In the genomic region with DNA sequence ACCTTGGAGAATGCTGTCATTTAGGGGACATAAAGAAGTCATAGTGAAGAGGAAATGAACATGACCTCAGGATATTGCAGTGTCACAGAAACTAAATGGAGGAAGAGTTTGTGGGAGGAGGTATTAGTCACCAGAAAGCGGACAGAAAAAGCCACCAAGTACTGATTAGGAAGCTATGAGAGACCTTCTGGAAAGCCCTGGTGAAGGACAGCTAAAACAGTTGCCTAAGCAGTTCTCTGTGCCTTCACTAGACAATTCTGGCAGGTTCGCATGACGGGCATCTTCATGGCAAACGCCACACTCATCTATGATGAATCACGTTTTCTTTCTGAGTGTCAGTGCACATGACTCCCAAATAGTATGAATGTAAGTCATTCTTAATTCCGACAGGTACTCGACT, we compare ENCODE assay signal across 11 cellular contexts.
DNase-seq lines count a peak whose midpoint lies in the region; ATAC-seq, FAIRE-seq and TF ChIP-seq lines count a peak whose summit lies in the region.
"Had no signal": no experiment of that assay in that cellular context is flagged by ENCODE, and none has a peak within 500 bp of the region (broad histone marks: within the 10 kb centered on the region; RNA-seq: fewer than 3 reads in every experiment).

No MANE protein-coding gene starts in this region.

- H3K27me3 ChIP-seq in bronchial epithelial cell (ENCODE audit: control insufficient read depth, insufficient read depth, low read length), result peaks cover 2% of the 10 kb centered on the region

- peaks cover 0 to 2% of the 10 kb centered on the region in 2 donors for H3K36me3 Mint-ChIP-seq in CD14-positive monocyte
- H3K36me3 Mint-ChIP-seq in activated CD4-positive, alpha-beta T cell treated with anti-CD3 and anti-CD28 coated beads, Interleukin-2, amount 10 ng/mL, durations not matched to agents 7 days and 5 days (ENCODE audit: low read depth), result no peaks in the 10 kb centered on the region

- TF ChIP-seq CTCF in CD14-positive monocyte (IDR thresholded peaks at IDR 0.05) (no peak), bronchial epithelial cell (IDR thresholded peaks at IDR 0.05; ENCODE audit: insufficient read depth, low read length, severe bottlenecking) (no peak)

- peaks cover 5 to 9% (median 6%) of the 10 kb centered on the region in 3 donors for H3K27me3 Mint-ChIP-seq in CD14-positive monocyte (ENCODE audit: low read depth in 3 of 3)
- no peaks in the 10 kb centered on the region for H3K27me3 Mint-ChIP-seq in activated CD4-positive, alpha-beta T cell treated with anti-CD3 and anti-CD28 coated beads, Interleukin-2, amount 10 ng/mL, durations not matched to agents 7 days and 5 days

- H3K4me3 Mint-ChIP-seq in CD14-positive monocyte, result peak overlapping the region in 1 of 2 donors; percentile 46
- no peak overlapping the region for H3K4me3 Mint-ChIP-seq in activated CD4-positive, alpha-beta T cell treated with anti-CD3 and anti-CD28 coated beads, Interleukin-2, amount 10 ng/mL, durations not matched to agents 7 days and 5 days
- H3K4me3 Mint-ChIP-seq: H9 had no signal

- H3K36me3 ChIP-seq in bronchial epithelial cell (ENCODE audit: control insufficient read depth, insufficient read depth, low read length), result no peaks in the 10 kb centered on the region

- peaks cover 35% of the 10 kb centered on the region for H3K4me1 Mint-ChIP-seq in CD14-positive monocyte
- H3K4me1 Mint-ChIP-seq in activated CD4-positive, alpha-beta T cell treated with anti-CD3 and anti-CD28 coated beads, Interleukin-2, amount 10 ng/mL, durations not matched to agents 7 days and 5 days, result no peaks in the 10 kb centered on the region

- peak; percentile 74 for ATAC-seq in GM19463 (IDR thresholded peaks at IDR 0.05; ENCODE audit: unreplicated experiment)

- CTCF ChIA-PET in activated CD4-positive, alpha-beta T cell treated with anti-CD3 and anti-CD28 coated beads, Interleukin-2, amount 10 ng/mL, durations not matched to agents 7 days and 5 days (lab: Charles Lee), result no interaction called here

- DNase-seq in CD14-positive monocyte (ENCODE audit: low spot score) (peak; percentile 72), Kasumi-1 (lab: John Stamatoyannopoulos, UW) (peak; percentile 89 to 90), bronchial epithelial cell (ENCODE audit: low read depth) (no peak), foreskin melanocyte (no peak), OCI-M2 (lab: John Stamatoyannopoulos, UW; ENCODE audit: unreplicated experiment) (no peak)
- no peak for DNase-seq in activated T-cell treated with anti-CD3 and anti-CD28 coated beads, Interleukin-2, amount 50 U/mL, for 1 hour
- DNase-seq in activated CD4-positive, alpha-beta T cell treated with anti-CD3 and anti-CD28 coated beads, Interleukin-2, amount 10 ng/mL, durations not matched to agents 7 days and 5 days, result no peak
- DNase-seq: H9, left cardiac atrium, NCI-H446 treated with DMSO at 0.1 percent for 48 hours had no signal

- H3K4me3 ChIP-seq in bronchial epithelial cell (ENCODE audit: low read depth, low read length), result no peak overlapping the region

- H3K27ac Mint-ChIP-seq in CD14-positive monocyte, result peak overlapping the region in 6 of 7 donors; percentile 7 to 66 (median 56)
- H3K27ac Mint-ChIP-seq in activated CD4-positive, alpha-beta T cell treated with anti-CD3 and anti-CD28 coated beads, Interleukin-2, amount 10 ng/mL, durations not matched to agents 7 days and 5 days, result no peak overlapping the region
- H3K27ac Mint-ChIP-seq: H9 had no signal

- intact Hi-C loops in CD14-positive monocyte (cut with micrococcal nuclease), result no loop called here

- FAIRE-seq in bronchial epithelial cell (lab: Jason Lieb, UNC), result peak; percentile 58

- H3K9me3 Mint-ChIP-seq in CD14-positive monocyte, result peaks cover 0 to 5% (median 1%) of the 10 kb centered on the region in 7 donors
- H3K9me3 Mint-ChIP-seq in activated CD4-positive, alpha-beta T cell treated with anti-CD3 and anti-CD28 coated beads, Interleukin-2, amount 10 ng/mL, durations not matched to agents 7 days and 5 days, result no peaks in the 10 kb centered on the region
- H3K9me3 Mint-ChIP-seq: H9 had no signal

- POLR2A ChIA-PET in activated CD4-positive, alpha-beta T cell treated with anti-CD3 and anti-CD28 coated beads, Interleukin-2, amount 10 ng/mL, durations not matched to agents 7 days and 5 days (lab: Charles Lee), result no interaction called here

Comparison
In these comparisons a context has a peak if more than half of its experiments do, and no peak if none do; other contexts are left out.
1. DNase-seq: peak in CD14-positive monocyte (single experiment) and Kasumi-1 (2 of 2); none in bronchial epithelial cell (single experiment), foreskin melanocyte (single experiment), activated T-cell treated with anti-CD3 and anti-CD28 coated beads, Interleukin-2, amount 50 U/mL, for 1 hour (single experiment), activated CD4-positive, alpha-beta T cell treated with anti-CD3 and anti-CD28 coated beads, Interleukin-2, amount 10 ng/mL, durations not matched to agents 7 days and 5 days (single experiment) and OCI-M2 (single experiment).